In the genomic region with DNA sequence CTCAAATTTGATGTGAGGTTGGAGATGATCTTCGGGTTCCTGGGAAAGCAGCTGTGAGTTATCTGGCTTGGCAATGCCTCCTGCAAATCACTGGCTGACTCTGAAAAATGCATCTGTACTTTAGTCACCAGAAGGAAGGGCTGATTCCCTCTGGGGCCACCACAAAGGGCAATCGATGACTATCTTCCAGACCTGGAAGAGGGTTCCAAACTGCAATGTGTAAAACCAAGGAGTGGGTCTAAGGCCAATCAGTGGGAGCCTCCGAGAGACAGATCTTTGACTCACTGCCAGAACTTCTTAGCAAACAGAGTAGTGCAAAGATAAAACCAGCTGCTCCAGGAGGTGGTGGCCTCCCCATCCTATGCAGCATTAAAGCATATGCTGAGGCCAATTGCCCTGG, we compare ENCODE assay signal across 17 cellular contexts. TPM values are rescaled to one million over a fixed set of nuclear protein-coding genes. Genes with fewer than 3 reads are reported as not detected.
DNase-seq lines count a peak whose midpoint lies in the region; ATAC-seq, FAIRE-seq and TF ChIP-seq lines count a peak whose summit lies in the region.
"Had no signal": no experiment of that assay in that cellular context is flagged by ENCODE, and none has a peak within 500 bp of the region (broad histone marks: within the 10 kb centered on the region; RNA-seq: fewer than 3 reads in every experiment).

No MANE protein-coding gene starts in this region.

- no peak for DNase-seq in Right ventricle myocardium inferior (ENCODE audit: missing footprints)
- DNase-seq in left ventricle myocardium inferior, result no peak
- DNase-seq in NCI-H446 (lab: John Stamatoyannopoulos, UW), result peak; percentile 41 to 87
- DNase-seq in erythroblast (lab: John Stamatoyannopoulos, UW), result peak; percentile 23 to 62
- DNase-seq in small intestine, result peak; percentile 74
- DNase-seq in stimulated activated CD4-positive, alpha-beta T cell treated with anti-CD3 and anti-CD28 coated beads, Interleukin-12 subunit alpha, Interleukin-12 subunit beta, amount 100 ng/mL, for 4 hours, result no peak
- no peak for DNase-seq in NCI-H2081 (lab: John Stamatoyannopoulos, UW)
- DNase-seq: activated naive CD4-positive, alpha-beta T cell treated with anti-CD3 and anti-CD28 coated beads, Interleukin-2, amount 10 ng/mL, durations not matched to agents 7 days and 5 days; DMS79; NCI-H1436 treated with DMSO at 0.1 percent for 48 hours; NCI-H82; stimulated activated CD4-positive, alpha-beta T cell treated with anti-CD3 and anti-CD28 coated beads, Interleukin-1b, Interleukin-23, amount 100 ng/mL, for 48 hours; upper lobe of left lung; WERI-Rb-1 had no signal

- H3K4me3 ChIP-seq in left ventricle myocardium inferior, result no peak overlapping the region
- no peak overlapping the region for H3K4me3 ChIP-seq in small intestine (ENCODE audit: low read depth in 1 of 2, low read length in 2 of 2)
- H3K4me3 ChIP-seq: HAP-1, prostate gland, upper lobe of left lung had no signal

- H3K27me3 ChIP-seq in left ventricle myocardium inferior (ENCODE audit: low read depth) (peaks cover 5% of the 10 kb centered on the region), small intestine (ENCODE audit: control insufficient read depth in 2 of 2, insufficient read depth in 2 of 2, low read length in 2 of 2) (no peaks in the 10 kb centered on the region)
- H3K27me3 ChIP-seq: upper lobe of left lung had no signal

- H3K4me1 ChIP-seq in left ventricle myocardium inferior (peaks cover 11% of the 10 kb centered on the region), small intestine (ENCODE audit: control insufficient read depth in 2 of 2, insufficient read depth in 1 of 2, low read depth in 1 of 2, low read length in 1 of 2) (peaks cover 0 to 2% of the 10 kb centered on the region in 2 donors)
- H3K4me1 ChIP-seq: HAP-1, prostate gland, upper lobe of left lung had no signal

- TF ChIP-seq POLR2A in erythroblast (IDR thresholded peaks at IDR 0.05; ENCODE audit: low read length), result no peak
- no peak for TF ChIP-seq POLR2A in GM18505 (IDR thresholded peaks at IDR 0.05; ENCODE audit: borderline replicate concordance, extremely low read depth, insufficient read depth, insufficient read length)

- TF ChIP-seq CTCF in left ventricle myocardium inferior (IDR thresholded peaks at IDR 0.05; ENCODE audit: borderline replicate concordance), result no peak

- ATAC-seq in Right ventricle myocardium inferior (peak; percentile 59), GM18505 (IDR thresholded peaks at IDR 0.05; ENCODE audit: unreplicated experiment) (no peak)

- 11 to 29% (median 27%) methylated on average over 3 of the region's 3 CpGs for WGBS in small intestine, 3 donors

- H3K27ac ChIP-seq in left ventricle myocardium inferior (replicated peaks), result no peak overlapping the region
- H3K27ac ChIP-seq in small intestine (ENCODE audit: low read depth in 1 of 2, low read length in 1 of 2), result no peak overlapping the region
- H3K27ac ChIP-seq: prostate gland, upper lobe of left lung, WERI-Rb-1 had no signal

- no peaks in the 10 kb centered on the region for H3K9me3 ChIP-seq in left ventricle myocardium inferior (replicated peaks)
- no peaks in the 10 kb centered on the region for H3K9me3 ChIP-seq in small intestine (ENCODE audit: control insufficient read depth, low read depth)
- H3K9me3 ChIP-seq: HAP-1, prostate gland, upper lobe of left lung had no signal

- FAIRE-seq in small intestine (lab: Jason Lieb, UNC), result no peak

- H3K36me3 ChIP-seq in left ventricle myocardium inferior (no peaks in the 10 kb centered on the region), small intestine (ENCODE audit: control insufficient read depth in 2 of 2, insufficient read depth in 2 of 2, low read length in 2 of 2) (no peaks in the 10 kb centered on the region)
- H3K36me3 ChIP-seq: HAP-1, prostate gland, upper lobe of left lung, WERI-Rb-1 had no signal

- intact Hi-C loops in Right ventricle myocardium inferior (cut with DNase I), result no loop called here
- intact Hi-C loops in left ventricle myocardium inferior (cut with micrococcal nuclease), result no loop called here

RNA-seq across cellular contexts. Expression of gene PAK1, which starts 29.1 kb away (rescaled TPM):
- 10.1 TPM for total RNA-seq in Right ventricle myocardium inferior
- 7.7 TPM for total RNA-seq in left ventricle myocardium inferior
- 10 to 100 TPM; 35.0 to 60.0 (median 50.3) TPM for polyA plus RNA-seq in small intestine

Comparison
In these comparisons a context has a peak if more than half of its experiments do, and no peak if none do; other contexts are left out.
1. DNase-seq: peak in NCI-H446 (2 of 2), erythroblast (2 of 2) and small intestine (single experiment); none in Right ventricle myocardium inferior (single experiment), left ventricle myocardium inferior (single experiment), stimulated activated CD4-positive, alpha-beta T cell treated with anti-CD3 and anti-CD28 coated beads, Interleukin-12 subunit alpha, Interleukin-12 subunit beta, amount 100 ng/mL, for 4 hours (single experiment) and NCI-H2081 (0 of 2).